8 cellular contexts compared by ENCODE assay signal in the genomic region with DNA sequence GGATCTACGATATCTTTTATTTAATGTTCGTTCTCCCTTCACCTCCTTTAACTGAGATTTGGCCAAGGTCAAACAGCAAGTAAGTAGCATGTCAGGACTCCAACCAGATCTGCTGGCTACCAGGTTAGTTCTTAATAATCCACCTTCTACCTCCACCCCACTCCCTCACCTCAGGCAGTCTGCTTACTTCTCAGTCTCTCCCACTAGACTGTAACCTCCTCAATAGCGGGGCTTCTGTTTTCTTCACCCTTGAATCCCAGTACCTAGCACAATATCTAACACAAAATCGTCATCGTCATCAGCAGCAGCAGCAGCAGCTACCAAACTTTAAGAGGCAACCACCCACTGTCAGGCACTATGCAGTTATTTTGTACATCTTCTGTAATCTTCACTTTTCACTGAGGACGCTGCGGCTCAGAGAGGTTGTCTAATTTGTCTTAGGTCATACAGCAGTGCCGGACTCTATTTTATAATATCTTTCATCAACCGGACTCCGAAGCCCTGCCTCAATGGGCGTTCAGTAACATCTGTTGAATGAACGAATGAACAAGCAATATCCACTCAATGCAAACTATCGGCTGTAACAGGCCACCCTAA. TPM values are rescaled to one million over a fixed set of nuclear protein-coding genes. Genes with fewer than 3 reads are reported as not detected.
DNase-seq lines count a peak whose midpoint lies in the region; ATAC-seq and TF ChIP-seq lines count a peak whose summit lies in the region.

No MANE protein-coding gene starts in this region.

- H3K27ac ChIP-seq in HEK293 (ENCODE audit: extremely low read depth, low read depth, low read length) (peak overlapping the region; percentile 32; the same call in 1 of the 2 replicates), foreskin keratinocyte (peak overlapping the region; percentile 23)

- peak in 4 of 34 experiments; percentile 3 to 12 (median 6) for DNase-seq in T-cell
- no peak for DNase-seq in foreskin keratinocyte
- no peak for DNase-seq in GM10248 (ENCODE audit: extremely low spot score)
- DNase-seq in dedifferentiated amniotic fluid mesenchymal stem cell (ENCODE audit: extremely low spot score), result no peak
- no peak for DNase-seq in GM13977 (ENCODE audit: low spot score)
- no peak for DNase-seq in foreskin melanocyte

- ATAC-seq in T-cell (replicated peaks in 1 of 4) (no peak), foreskin keratinocyte (no peak)

- H3K4me3 ChIP-seq in HEK293 (ENCODE audit: low read depth, low read length) (peak overlapping the region; percentile 56), skeletal muscle satellite cell (ENCODE audit: low read length) (peak overlapping the region; percentile 93)

- H3K36me3 ChIP-seq in HEK293 (ENCODE audit: control insufficient read depth in 2 of 2, insufficient read depth in 1 of 2, low read length in 2 of 2) (no peaks in the 10 kb centered on the region), skeletal muscle satellite cell (ENCODE audit: insufficient read depth, low read length) (no peaks in the 10 kb centered on the region)

- H3K4me1 Mint-ChIP-seq in T-cell, result peaks cover 21 to 24% (median 22%) of the 10 kb centered on the region in 3 donors

- peaks cover 13% of the 10 kb centered on the region for H3K4me1 ChIP-seq in HEK293 (ENCODE audit: control insufficient read depth, insufficient read depth, low read length)
- H3K4me1 ChIP-seq in foreskin keratinocyte, result peaks cover 6% of the 10 kb centered on the region
- H3K4me1 ChIP-seq in skeletal muscle satellite cell (ENCODE audit: control insufficient read depth, insufficient read depth, low read length), result peaks cover 25% of the 10 kb centered on the region

- peak overlapping the region; percentile 72 for H3K9ac ChIP-seq in skeletal muscle satellite cell (ENCODE audit: low read depth, low read length)

- H3K27me3 Mint-ChIP-seq in T-cell, result peaks cover 0 to 2% of the 10 kb centered on the region in 2 donors

- H3K9me3 ChIP-seq in HEK293 (ENCODE audit: control insufficient read depth, insufficient read depth, low read depth, low read length) (no peaks in the 10 kb centered on the region), skeletal muscle satellite cell (replicated peaks; ENCODE audit: low read length) (no peaks in the 10 kb centered on the region)

- no peaks in the 10 kb centered on the region for H3K36me3 Mint-ChIP-seq in T-cell

- H3K4me2 ChIP-seq in skeletal muscle satellite cell (ENCODE audit: low read length), result peak overlapping the region; percentile 77

- in situ Hi-C loops in GM13977 (cut with MboI; ENCODE audit: low pct_unique_long_range_greater_than_20kb, low sequenced_read_pairs, unreplicated experiment), result no loop called here

- TF ChIP-seq CTCF in HEK293 (tag by site-specific recombination; IDR thresholded peaks at IDR 0.05) (no peak), foreskin keratinocyte (conservative IDR thresholded peaks at IDR 0.05) (no peak), GM10248 (IDR thresholded peaks at IDR 0.05; ENCODE audit: control extremely low read depth, extremely low read depth, low read depth, missing control alignments) (no peak), GM13977 (IDR thresholded peaks at IDR 0.05; ENCODE audit: extremely low read depth, insufficient read depth, missing control alignments) (no peak)

- H3K4me3 Mint-ChIP-seq in T-cell, result peak overlapping the region; percentile 83 to 94 (median 87)

- H3K9me3 Mint-ChIP-seq in T-cell, result peaks cover 0 to 3% (median 3%) of the 10 kb centered on the region in 3 donors

- POLR2A ChIA-PET in HEK293 (lab: Yijun Ruan, JAX) (interaction anchor here (0.8 to 1.9 kb wide), 10 partner anchors 9 to 674 kb away, joined by 3 to 8 read pairs (median 4); a partner anchor contains a TSS), T-cell (lab: Charles Lee) (no interaction called here), GM10248 (lab: Yijun Ruan, JAX) (no interaction called here)

- H3K27me3 ChIP-seq in foreskin keratinocyte (no peaks in the 10 kb centered on the region), skeletal muscle satellite cell (ENCODE audit: control insufficient read depth, insufficient read depth, low read length) (no peaks in the 10 kb centered on the region)

- CTCF ChIA-PET in HEK293 (lab: Yijun Ruan, JAX) (interaction anchor here (0.8 to 2.7 kb wide), 3 partner anchors 87 to 248 kb away, joined by 3 to 16 read pairs (median 3); no protein-coding TSS in a partner anchor), T-cell (lab: Charles Lee) (interaction anchor here in 1 of 2 donors (1.3 to 1.4 kb wide), 3 partner anchors 10 to 316 kb away, joined by 4 to 6 read pairs (median 5); a partner anchor contains a TSS), GM10248 (lab: Yijun Ruan, JAX) (interaction anchor here (1.2 kb wide), 2 partner anchors 893 to 957 kb away, joined by 3 read pairs; no protein-coding TSS in a partner anchor)

- H3K27ac Mint-ChIP-seq in T-cell, result peak overlapping the region; percentile 25 to 89

TF ChIP-seq in HEK293, 187 proteins besides CTCF, POLR2A, EP300 and RAD21 (continues in another document):
- TF ChIP-seq, protein P1, sequence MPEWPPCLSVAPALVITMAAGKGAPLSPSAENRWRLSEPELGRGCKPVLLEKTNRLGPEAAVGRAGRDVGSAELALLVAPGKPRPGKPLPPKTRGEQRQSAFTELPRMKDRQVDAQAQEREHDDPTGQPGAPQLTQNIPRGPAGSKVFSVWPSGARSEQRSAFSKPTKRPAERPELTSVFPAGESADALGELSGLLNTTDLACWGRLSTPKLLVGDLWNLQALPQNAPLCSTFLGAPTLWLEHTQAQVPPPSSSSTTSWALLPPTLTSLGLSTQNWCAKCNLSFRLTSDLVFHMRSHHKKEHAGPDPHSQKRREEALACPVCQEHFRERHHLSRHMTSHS (tag by site-specific recombination; IDR thresholded peaks at IDR 0.05), result no peak
- TF ChIP-seq ZNF830 (tag by site-specific recombination; IDR thresholded peaks at IDR 0.05; ENCODE audit: low read depth) (no peak), ZNF843 (tag by site-specific recombination; IDR thresholded peaks at IDR 0.05) (no peak), ZNF146 (tag by site-specific recombination; IDR thresholded peaks at IDR 0.05) (no peak), ZNF24 (tag by site-specific recombination; IDR thresholded peaks at IDR 0.05) (peak; percentile 14; the same call in 1 of the 2 replicates), KLF8 (tag by site-specific recombination; IDR thresholded peaks at IDR 0.05) (no peak), ZFP69B (tag by site-specific recombination; IDR thresholded peaks at IDR 0.05) (no peak), ZNF558 (tag by site-specific recombination; IDR thresholded peaks at IDR 0.05) (0 out of 2 replicates have a peak, but pooled peaks have one; percentile 29), ZNF571 (tag by site-specific recombination; IDR thresholded peaks at IDR 0.05) (no peak), ZNF624 (tag by site-specific recombination; IDR thresholded peaks at IDR 0.05) (no peak), ZNF791 (tag by site-specific recombination; IDR thresholded peaks at IDR 0.05) (no peak), ZNF2 (tag by site-specific recombination; IDR thresholded peaks at IDR 0.05) (peak; percentile 39; the same call in 1 of the 2 replicates), ZNF777 (tag by site-specific recombination; IDR thresholded peaks at IDR 0.05; ENCODE audit: borderline replicate concordance) (no peak)
- TF ChIP-seq, protein P2, sequence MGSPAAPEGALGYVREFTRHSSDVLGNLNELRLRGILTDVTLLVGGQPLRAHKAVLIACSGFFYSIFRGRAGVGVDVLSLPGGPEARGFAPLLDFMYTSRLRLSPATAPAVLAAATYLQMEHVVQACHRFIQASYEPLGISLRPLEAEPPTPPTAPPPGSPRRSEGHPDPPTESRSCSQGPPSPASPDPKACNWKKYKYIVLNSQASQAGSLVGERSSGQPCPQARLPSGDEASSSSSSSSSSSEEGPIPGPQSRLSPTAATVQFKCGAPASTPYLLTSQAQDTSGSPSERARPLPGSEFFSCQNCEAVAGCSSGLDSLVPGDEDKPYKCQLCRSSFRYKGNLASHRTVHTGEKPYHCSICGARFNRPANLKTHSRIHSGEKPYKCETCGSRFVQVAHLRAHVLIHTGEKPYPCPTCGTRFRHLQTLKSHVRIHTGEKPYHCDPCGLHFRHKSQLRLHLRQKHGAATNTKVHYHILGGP (tag by site-specific recombination; IDR thresholded peaks at IDR 0.05), result no peak
- TF ChIP-seq, protein P3, sequence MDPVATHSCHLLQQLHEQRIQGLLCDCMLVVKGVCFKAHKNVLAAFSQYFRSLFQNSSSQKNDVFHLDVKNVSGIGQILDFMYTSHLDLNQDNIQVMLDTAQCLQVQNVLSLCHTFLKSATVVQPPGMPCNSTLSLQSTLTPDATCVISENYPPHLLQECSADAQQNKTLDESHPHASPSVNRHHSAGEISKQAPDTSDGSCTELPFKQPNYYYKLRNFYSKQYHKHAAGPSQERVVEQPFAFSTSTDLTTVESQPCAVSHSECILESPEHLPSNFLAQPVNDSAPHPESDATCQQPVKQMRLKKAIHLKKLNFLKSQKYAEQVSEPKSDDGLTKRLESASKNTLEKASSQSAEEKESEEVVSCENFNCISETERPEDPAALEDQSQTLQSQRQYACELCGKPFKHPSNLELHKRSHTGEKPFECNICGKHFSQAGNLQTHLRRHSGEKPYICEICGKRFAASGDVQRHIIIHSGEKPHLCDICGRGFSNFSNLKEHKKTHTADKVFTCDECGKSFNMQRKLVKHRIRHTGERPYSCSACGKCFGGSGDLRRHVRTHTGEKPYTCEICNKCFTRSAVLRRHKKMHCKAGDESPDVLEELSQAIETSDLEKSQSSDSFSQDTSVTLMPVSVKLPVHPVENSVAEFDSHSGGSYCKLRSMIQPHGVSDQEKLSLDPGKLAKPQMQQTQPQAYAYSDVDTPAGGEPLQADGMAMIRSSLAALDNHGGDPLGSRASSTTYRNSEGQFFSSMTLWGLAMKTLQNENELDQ (tag by site-specific recombination; IDR thresholded peaks at IDR 0.05; ENCODE audit: low read depth), result no peak
- TF ChIP-seq, protein P4, sequence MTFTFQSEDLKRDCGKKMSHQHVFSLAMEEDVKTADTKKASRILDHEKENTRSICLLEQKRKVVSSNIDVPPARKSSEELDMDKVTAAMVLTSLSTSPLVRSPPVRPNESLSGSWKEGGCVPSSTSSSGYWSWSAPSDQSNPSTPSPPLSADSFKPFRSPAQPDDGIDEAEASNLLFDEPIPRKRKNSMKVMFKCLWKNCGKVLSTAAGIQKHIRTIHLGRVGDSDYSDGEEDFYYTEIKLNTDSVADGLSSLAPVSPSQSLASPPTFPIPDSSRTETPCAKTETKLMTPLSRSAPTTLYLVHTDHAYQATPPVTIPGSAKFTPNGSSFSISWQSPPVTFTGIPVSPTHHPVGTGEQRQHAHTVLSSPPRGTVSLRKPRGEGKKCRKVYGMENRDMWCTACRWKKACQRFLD (tag by site-specific recombination; IDR thresholded peaks at IDR 0.05), result no peak

RNA-seq across cellular contexts. Expression of a gene that starts 0.9 kb away (rescaled TPM):
- total RNA-seq in T-cell (1 to 10 TPM; 4.5 to 8.1 (median 5.6) TPM), foreskin keratinocyte (6.9 and 7.6 TPM in 2 replicates)
- polyA plus RNA-seq in foreskin keratinocyte, result 1.8 and 2.6 TPM in 2 replicates
- 9.4 and 9.9 TPM in 2 replicates for total RNA-seq in skeletal muscle satellite cell (2012; rRNA removed)
